ENCODE assay signal across 28 cellular contexts in genomic region chr5:41927604-41928003, GRCh38.
"Had no signal": no experiment of that assay in that cellular context is flagged by ENCODE, and none has a peak within 500 bp of the region (broad histone marks: within the 10 kb centered on the region; RNA-seq: fewer than 3 reads in every experiment).

No MANE protein-coding gene starts in this region.

- H3K4me3 Mint-ChIP-seq: dendritic cell treated with granulocyte-macrophage colony-stimulating factor and Interleukin-4, amounts not matched to agents 40 ng/mL and 50 ng/mL, for 4 days; endodermal cell; mesothelial cell of epicardium had no signal

- H3K9me3 Mint-ChIP-seq: dendritic cell treated with granulocyte-macrophage colony-stimulating factor and Interleukin-4, amounts not matched to agents 40 ng/mL and 50 ng/mL, for 4 days; effector memory CD8-positive, alpha-beta T cell; endodermal cell; mesothelial cell of epicardium; naive B cell; naive thymus-derived CD8-positive, alpha-beta T cell had no signal

- FAIRE-seq: endometrium, endothelial cell of umbilical vein, islet of Langerhans, keratinocyte had no signal

- H3K27me3 ChIP-seq: colonic mucosa, esophagus squamous epithelium, gastrocnemius medialis, heart right ventricle, left lung had no signal

- H3K4me1 ChIP-seq: colonic mucosa had no signal

- ATAC-seq: effector memory CD8-positive, alpha-beta T cell; esophagus mucosa; gastrocnemius medialis; heart right ventricle; left cardiac atrium; left lung; left ventricle myocardium superior; lower lobe of right lung; mucosa of descending colon; naive thymus-derived CD8-positive, alpha-beta T cell had no signal

- H3K27ac Mint-ChIP-seq: dendritic cell treated with granulocyte-macrophage colony-stimulating factor and Interleukin-4, amounts not matched to agents 40 ng/mL and 50 ng/mL, for 4 days; endodermal cell; mesothelial cell of epicardium had no signal

- DNase-seq: colonic mucosa; cortex of kidney; effector CD8-positive, alpha-beta T cell; effector memory CD8-positive, alpha-beta T cell; endodermal cell; esophagus squamous epithelium; foreskin fibroblast; foreskin melanocyte; gastrocnemius medialis; glutamatergic neuron; head of caudate nucleus; heart right ventricle; hippocampal formation; left cardiac atrium; left lung; left ventricle myocardium superior; lower lobe of right lung; mesenchymal stem cell; mucosa of descending colon; naive B cell; naive thymus-derived CD8-positive, alpha-beta T cell had no signal

- H3K36me3 ChIP-seq: colonic mucosa had no signal

- H3K27ac ChIP-seq: colonic mucosa, esophagus squamous epithelium, gastrocnemius medialis, heart right ventricle, left lung, lower lobe of right lung had no signal

- H3K4me3 ChIP-seq: colonic mucosa, esophagus squamous epithelium, gastrocnemius medialis, heart right ventricle, left lung, lower lobe of right lung, mucosa of descending colon had no signal

- H3K9me3 ChIP-seq: colonic mucosa, esophagus squamous epithelium, gastrocnemius medialis, heart right ventricle, left lung, lower lobe of right lung, mucosa of descending colon had no signal

- H3K27me3 Mint-ChIP-seq: dendritic cell treated with granulocyte-macrophage colony-stimulating factor and Interleukin-4, amounts not matched to agents 40 ng/mL and 50 ng/mL, for 4 days; effector memory CD8-positive, alpha-beta T cell; naive B cell; naive thymus-derived CD8-positive, alpha-beta T cell had no signal
